3 cellular contexts compared by ENCODE assay signal in genomic region chr5:133981714-133982113, GRCh38.
TF ChIP-seq lines count a peak whose summit lies in the region.

No MANE protein-coding gene starts in this region.

TF ChIP-seq in SK-N-SH treated with all-trans-retinoic acid at 6 μM for 48 hours, 23 proteins besides CTCF, POLR2A, EP300 and RAD21:
- no peak for TF ChIP-seq BACH2 (CRISPR knock-in tag; IDR thresholded peaks at IDR 0.05; ENCODE audit: borderline replicate concordance)
- no peak for TF ChIP-seq PATZ1 (CRISPR knock-in tag; IDR thresholded peaks at IDR 0.05; ENCODE audit: borderline replicate concordance)
- TF ChIP-seq TOX (CRISPR knock-in tag; IDR thresholded peaks at IDR 0.05; ENCODE audit: borderline replicate concordance): no peak
- no peak for TF ChIP-seq RARB (CRISPR knock-in tag; IDR thresholded peaks at IDR 0.05)
- TF ChIP-seq CSDC2 (CRISPR knock-in tag; IDR thresholded peaks at IDR 0.05): no peak
- TF ChIP-seq PPARA (CRISPR knock-in tag; IDR thresholded peaks at IDR 0.05; ENCODE audit: borderline replicate concordance): no peak
- TF ChIP-seq SNAI2 (CRISPR knock-in tag; IDR thresholded peaks at IDR 0.05): no peak

TF ChIP-seq in SK-N-SH, 30 proteins besides CTCF, POLR2A, EP300 and RAD21:
- TF ChIP-seq SIN3A (IDR thresholded peaks at IDR 0.05; ENCODE audit: borderline replicate concordance, low read depth, low read length) (no peak), TCF12 (IDR thresholded peaks at IDR 0.05) (no peak), TAF1 (IDR thresholded peaks at IDR 0.05; ENCODE audit: borderline replicate concordance, low read depth, low read length) (no peak), ELF1 (IDR thresholded peaks at IDR 0.05) (no peak), RCOR1 (IDR thresholded peaks at IDR 0.05; ENCODE audit: low read length) (no peak), USF1 (IDR thresholded peaks at IDR 0.05; ENCODE audit: borderline replicate concordance, low read depth) (no peak), FOSL2 (IDR thresholded peaks at IDR 0.05; ENCODE audit: borderline replicate concordance, low read depth) (no peak), NRF1 (IDR thresholded peaks at IDR 0.05; ENCODE audit: low read depth, low read length) (no peak), RXRA (IDR thresholded peaks at IDR 0.05; ENCODE audit: borderline replicate concordance, low read depth) (no peak), EZH2phosphoT487 (IDR thresholded peaks at IDR 0.05; ENCODE audit: borderline replicate concordance, low read depth) (no peak), REST (IDR thresholded peaks at IDR 0.05; ENCODE audit: low read depth, low read length) (no peak), YY1 (IDR thresholded peaks at IDR 0.05; ENCODE audit: low read depth) (no peak), CHD2 (IDR thresholded peaks at IDR 0.05; ENCODE audit: low read length, partially characterized antibody) (no peak), MEF2A (IDR thresholded peaks at IDR 0.05; ENCODE audit: borderline replicate concordance, low read depth) (no peak)

TF ChIP-seq in HCT116, 20 proteins besides CTCF, POLR2A, EP300 and RAD21:
- no peak for TF ChIP-seq SIN3A (IDR thresholded peaks at IDR 0.05; ENCODE audit: low read depth)
- no peak for TF ChIP-seq ATF3 (IDR thresholded peaks at IDR 0.05)
- TF ChIP-seq EZH2phosphoT487 (IDR thresholded peaks at IDR 0.05; ENCODE audit: borderline replicate concordance): no peak
- TF ChIP-seq CEBPB (IDR thresholded peaks at IDR 0.05; ENCODE audit: low read depth): no peak
- TF ChIP-seq JUND (IDR thresholded peaks at IDR 0.05): no peak
- TF ChIP-seq REST (IDR thresholded peaks at IDR 0.05; ENCODE audit: low read depth): no peak
- no peak for TF ChIP-seq ZBTB33 (IDR thresholded peaks at IDR 0.05; ENCODE audit: extremely low read depth, insufficient replicate concordance, low read length)
TF ChIP-seq in HCT116: peak in this region for 0.
